Comparison of ENCODE assay signal across 17 cellular contexts in the genomic region with DNA sequence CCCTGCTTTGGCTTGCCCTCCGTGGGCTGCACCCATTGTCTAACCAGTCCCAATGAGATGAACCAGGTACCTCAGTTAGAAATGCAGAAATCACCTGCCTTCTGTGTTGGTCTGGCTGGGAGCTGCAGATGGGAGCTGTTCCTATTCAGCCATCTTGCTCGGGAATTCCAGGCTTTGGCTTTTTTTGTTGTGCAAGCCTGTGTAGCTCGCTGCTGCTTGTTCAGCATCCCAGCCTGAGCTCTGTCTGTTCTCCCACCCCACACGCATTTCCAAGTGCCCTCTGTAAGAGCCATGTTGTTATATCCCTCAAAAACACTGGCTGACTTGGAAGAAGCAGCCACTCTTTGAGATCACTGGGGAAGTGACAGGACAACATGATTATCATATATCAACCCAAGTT.
DNase-seq lines count a peak whose midpoint lies in the region; TF ChIP-seq lines count a peak whose summit lies in the region.
"Had no signal": no experiment of that assay in that cellular context is flagged by ENCODE, and none has a peak within 500 bp of the region (broad histone marks: within the 10 kb centered on the region; RNA-seq: fewer than 3 reads in every experiment).

No MANE protein-coding gene starts in this region.

- no peak overlapping the region; a peak in 1 of 5 replicates for H3K4me3 Mint-ChIP-seq in H9
- no peak overlapping the region for H3K4me3 Mint-ChIP-seq in neural progenitor cell
- H3K4me3 Mint-ChIP-seq in activated CD4-positive, alpha-beta memory T cell treated with anti-CD3 and anti-CD28 coated beads for 36 hours: no peak overlapping the region
- H3K4me3 Mint-ChIP-seq: CD4-positive, CD25-positive, alpha-beta regulatory T cell had no signal

- no peak overlapping the region for H4K91ac ChIP-seq in H9 (ENCODE audit: insufficient read length, low read depth, low read length)

- H3K79me1 ChIP-seq in H9 (ENCODE audit: insufficient read depth, low read depth, low read length, poor library complexity, severe bottlenecking): no peaks in the 10 kb centered on the region

- no peak overlapping the region for H3K56ac ChIP-seq in H9 (ENCODE audit: insufficient read length, low read depth, low read length)

- no peaks in the 10 kb centered on the region for H3F3A ChIP-seq in neural progenitor cell (ENCODE audit: low read depth)

- no peak overlapping the region for H2AK5ac ChIP-seq in H9 (ENCODE audit: insufficient read length, low read length)

- no peak overlapping the region for H4K8ac ChIP-seq in H9 (replicated peaks; ENCODE audit: insufficient read length, low read depth, low read length)

- no peak overlapping the region for H2BK120ac ChIP-seq in H9 (ENCODE audit: low read depth, low read length, poor library complexity, severe bottlenecking)

- H3K4ac ChIP-seq in H9 (ENCODE audit: low read depth, low read length): no peak overlapping the region

- H3K23me2 ChIP-seq in H9 (ENCODE audit: insufficient read length, low read depth, low read length, poor library complexity, severe bottlenecking): no peaks in the 10 kb centered on the region

- H2BK15ac ChIP-seq in H9 (ENCODE audit: low read depth, low read length): no peak overlapping the region

- intact Hi-C loops in activated CD4-positive, alpha-beta memory T cell treated with anti-CD3 and anti-CD28 coated beads for 36 hours (cut with micrococcal nuclease): no loop called here
- intact Hi-C loops in left ventricle myocardium inferior (cut with micrococcal nuclease): no loop called here

- TF ChIP-seq CTCF in H9 (conservative IDR thresholded peaks at IDR 0.05): no peak
- no peak for TF ChIP-seq CTCF in neural progenitor cell (IDR thresholded peaks at IDR 0.05)
- TF ChIP-seq CTCF in left ventricle myocardium inferior (IDR thresholded peaks at IDR 0.05; ENCODE audit: borderline replicate concordance): no peak

- peaks cover 4 to 13% of the 10 kb centered on the region in 2 experiments; a peak in 2 of 5 replicates for H3K9me3 Mint-ChIP-seq in H9
- H3K9me3 Mint-ChIP-seq in neural progenitor cell: peaks cover 27% of the 10 kb centered on the region
- no peaks in the 10 kb centered on the region for H3K9me3 Mint-ChIP-seq in activated CD4-positive, alpha-beta memory T cell treated with anti-CD3 and anti-CD28 coated beads for 36 hours

- H2BK20ac ChIP-seq in H9 (ENCODE audit: low read depth, low read length, poor library complexity, severe bottlenecking): no peak overlapping the region

- no peak overlapping the region for H3T11ph ChIP-seq in H9 (ENCODE audit: low read length)

- POLR2A ChIA-PET in activated CD4-positive, alpha-beta memory T cell treated with anti-CD3 and anti-CD28 coated beads for 36 hours (lab: Charles Lee): no interaction called here

- DNase-seq in ELF-1 (ENCODE audit: low read depth, low spot score) (peak; percentile 23), H9 (no peak), iPS DF 19.7 (ENCODE audit: low read depth, low spot score) (peak; percentile 28), neural progenitor cell (ENCODE audit: low spot score) (peak; percentile 29), NCI-H524 treated with DMSO at 0.1 percent for 48 hours (lab: John Stamatoyannopoulos, UW) (no peak), left ventricle myocardium inferior (no peak)
- DNase-seq in activated CD4-positive, alpha-beta memory T cell treated with anti-CD3 and anti-CD28 coated beads for 36 hours: no peak
- DNase-seq: AML-193; CD4-positive, CD25-positive, alpha-beta regulatory T cell; DMS153; DND-41; GF-D8; GM23248 had no signal

- no peak overlapping the region for H3K4me2 ChIP-seq in H9 (ENCODE audit: insufficient read depth, insufficient read length, low read length)
- no peak overlapping the region for H3K4me2 ChIP-seq in neural progenitor cell
- H3K4me2 ChIP-seq: A549, BLaER1, KMS-11 had no signal

- H2AFZ ChIP-seq in H9 (ENCODE audit: low read length) (no peak overlapping the region), neural progenitor cell (replicated peaks) (no peak overlapping the region)
- H2AFZ ChIP-seq: GM23248 had no signal

- H3K27me3 ChIP-seq in H9 (ENCODE audit: insufficient read depth, low read length) (no peaks in the 10 kb centered on the region), neural progenitor cell (no peaks in the 10 kb centered on the region), left ventricle myocardium inferior (ENCODE audit: low read depth) (peaks cover 30% of the 10 kb centered on the region)
- H3K27me3 ChIP-seq: BLaER1 had no signal

- H3K4me1 ChIP-seq in H9 (ENCODE audit: insufficient read depth, low read length) (peaks cover 5% of the 10 kb centered on the region), neural progenitor cell (peaks cover 3% of the 10 kb centered on the region), left ventricle myocardium inferior (no peaks in the 10 kb centered on the region)
- H3K4me1 ChIP-seq: A549, BLaER1 had no signal

- CTCF ChIA-PET in activated CD4-positive, alpha-beta memory T cell treated with anti-CD3 and anti-CD28 coated beads for 36 hours (lab: Charles Lee): no interaction called here

- H3K18ac ChIP-seq in H9 (ENCODE audit: insufficient read length, low read depth, low read length): no peak overlapping the region

- no peak overlapping the region for H3K23ac ChIP-seq in H9 (ENCODE audit: insufficient read length, low read depth, low read length)

- H3K27ac ChIP-seq in H9 (ENCODE audit: insufficient read length, low read depth, low read length): no peak overlapping the region
- H3K27ac ChIP-seq in neural progenitor cell: no peak overlapping the region
- H3K27ac ChIP-seq in left ventricle myocardium inferior (replicated peaks): no peak overlapping the region
- H3K27ac ChIP-seq: A549, BLaER1, GM23248, KMS-11 had no signal

- H3K27ac Mint-ChIP-seq in H9 (peak overlapping the region; percentile 34 to 87 (median 79); a peak in 6 of 7 replicates), neural progenitor cell (no peak overlapping the region)
- no peak overlapping the region for H3K27ac Mint-ChIP-seq in activated CD4-positive, alpha-beta memory T cell treated with anti-CD3 and anti-CD28 coated beads for 36 hours
- H3K27ac Mint-ChIP-seq: CD4-positive, CD25-positive, alpha-beta regulatory T cell had no signal

- no peak overlapping the region for H2BK12ac ChIP-seq in H9 (ENCODE audit: insufficient read length, low read depth, low read length)

- no peaks in the 10 kb centered on the region; the same call in 1 of the 2 replicates for H3K79me2 ChIP-seq in H9 (ENCODE audit: insufficient read depth, low read length)
- H3K79me2 ChIP-seq in neural progenitor cell (ENCODE audit: low read depth): peaks cover 53% of the 10 kb centered on the region

- H4K20me1 ChIP-seq in H9 (ENCODE audit: control insufficient read depth, insufficient read depth, insufficient read length) (no peaks in the 10 kb centered on the region), neural progenitor cell (ENCODE audit: low read depth) (no peaks in the 10 kb centered on the region)
- H4K20me1 ChIP-seq: BLaER1 had no signal

- H4K5ac ChIP-seq in H9 (ENCODE audit: insufficient read length, low read depth, low read length): no peak overlapping the region

- H3K4me3 ChIP-seq in neural progenitor cell (no peak overlapping the region), left ventricle myocardium inferior (no peak overlapping the region)
- H3K4me3 ChIP-seq: A549, BLaER1, GM12878, GM23248 had no signal

- no peak overlapping the region for H3K14ac ChIP-seq in H9 (ENCODE audit: insufficient read depth, low read length)

- peaks cover 5% of the 10 kb centered on the region for H3K36me3 ChIP-seq in neural progenitor cell
- no peaks in the 10 kb centered on the region for H3K36me3 ChIP-seq in left ventricle myocardium inferior

- H3K9ac ChIP-seq in H9 (ENCODE audit: extremely low read depth, insufficient read length, low read length) (no peak overlapping the region), neural progenitor cell (no peak overlapping the region)
- H3K9ac ChIP-seq: BLaER1, GM23248, KMS-11 had no signal

- WGBS in H9 (ENCODE audit: extremely low coverage, insufficient read length, low lambda C conversion rate): no CpG with 5 or more reads among the region's 4 CpGs

- peaks cover 54 to 79% (median 55%) of the 10 kb centered on the region in 3 experiments for H3K36me3 Mint-ChIP-seq in H9 (ENCODE audit: insufficient read depth in 1 of 3, low read depth in 3 of 3)
- peaks cover 66% of the 10 kb centered on the region for H3K36me3 Mint-ChIP-seq in neural progenitor cell
- H3K36me3 Mint-ChIP-seq in activated CD4-positive, alpha-beta memory T cell treated with anti-CD3 and anti-CD28 coated beads for 36 hours: no peaks in the 10 kb centered on the region
- H3K36me3 Mint-ChIP-seq: CD4-positive, CD25-positive, alpha-beta regulatory T cell had no signal

- H3K27me3 Mint-ChIP-seq in H9 (ENCODE audit: low read depth) (no peaks in the 10 kb centered on the region), neural progenitor cell (ENCODE audit: insufficient read depth, low read depth) (no peaks in the 10 kb centered on the region)
- no peaks in the 10 kb centered on the region for H3K27me3 Mint-ChIP-seq in activated CD4-positive, alpha-beta memory T cell treated with anti-CD3 and anti-CD28 coated beads for 36 hours
- H3K27me3 Mint-ChIP-seq: CD4-positive, CD25-positive, alpha-beta regulatory T cell had no signal

- no peaks in the 10 kb centered on the region for H3K9me3 ChIP-seq in H9 (ENCODE audit: control insufficient read depth, low read depth, low read length)
- H3K9me3 ChIP-seq in neural progenitor cell (ENCODE audit: low read depth): no peaks in the 10 kb centered on the region
- H3K9me3 ChIP-seq in left ventricle myocardium inferior (replicated peaks): peaks cover 4% of the 10 kb centered on the region
- H3K9me3 ChIP-seq: A549, BLaER1 had no signal

- H3K4me1 Mint-ChIP-seq in H9: peaks cover 48 to 55% of the 10 kb centered on the region in 2 experiments
- H3K4me1 Mint-ChIP-seq in neural progenitor cell: no peaks in the 10 kb centered on the region
- no peaks in the 10 kb centered on the region for H3K4me1 Mint-ChIP-seq in activated CD4-positive, alpha-beta memory T cell treated with anti-CD3 and anti-CD28 coated beads for 36 hours (ENCODE audit: low read depth)
- H3K4me1 Mint-ChIP-seq: CD4-positive, CD25-positive, alpha-beta regulatory T cell had no signal

- H2BK5ac ChIP-seq in H9 (ENCODE audit: insufficient read length, low read length): no peak overlapping the region

Comparison
In these comparisons a context has a peak if more than half of its experiments do, and no peak if none do; other contexts are left out.
1. DNase-seq: peak in ELF-1 (single experiment), iPS DF 19.7 (single experiment) and neural progenitor cell (single experiment); none in H9 (single experiment), NCI-H524 treated with DMSO at 0.1 percent for 48 hours (single experiment), activated CD4-positive, alpha-beta memory T cell treated with anti-CD3 and anti-CD28 coated beads for 36 hours (single experiment) and left ventricle myocardium inferior (single experiment).
2. H3K27ac Mint-ChIP-seq: peak in H9 (3 of 3); none in neural progenitor cell (single experiment) and activated CD4-positive, alpha-beta memory T cell treated with anti-CD3 and anti-CD28 coated beads for 36 hours (single experiment).